Comparison of ENCODE assay signal across 9 cellular contexts in genomic region chrX:31266172-31267076, GRCh38.
DNase-seq lines count a peak whose midpoint lies in the region; ATAC-seq, FAIRE-seq and TF ChIP-seq lines count a peak whose summit lies in the region.
"Had no signal": no experiment of that assay in that cellular context is flagged by ENCODE, and none has a peak within 500 bp of the region (broad histone marks: within the 10 kb centered on the region; RNA-seq: fewer than 3 reads in every experiment).

No MANE protein-coding gene starts in this region.

- FAIRE-seq in kidney (lab: Jason Lieb, UNC): no peak

- peak; percentile 4 for DNase-seq in activated naive CD4-positive, alpha-beta T cell treated with anti-CD3 and anti-CD28 coated beads for 36 hours
- no peak for DNase-seq in activated naive CD4-positive, alpha-beta T cell (lab: John Stamatoyannopoulos, UW)
- DNase-seq in NCI-H510A (lab: John Stamatoyannopoulos, UW): peak; percentile 14
- peak; percentile 53 for DNase-seq in MCF 10A (ENCODE audit: unreplicated experiment)
- peak; percentile 82 for DNase-seq in kidney
- no peak for DNase-seq in DMS114 treated with DMSO at 0.1 percent for 48 hours (lab: John Stamatoyannopoulos, UW; ENCODE audit: unreplicated experiment)

- H3K9ac ChIP-seq in kidney (ENCODE audit: low read length in 2 of 2): peak overlapping the region in 1 of 2 donors; percentile 34

- H3K4me1 ChIP-seq in kidney (ENCODE audit: control insufficient read depth in 1 of 2, insufficient read depth in 1 of 2, low read depth in 1 of 2, low read length in 2 of 2): no peaks in the 10 kb centered on the region

- no peaks in the 10 kb centered on the region for H3K9me3 ChIP-seq in kidney (ENCODE audit: control insufficient read depth in 1 of 2, low read length in 2 of 2)

- H3K4me3 ChIP-seq in kidney (ENCODE audit: low read length in 2 of 2): peak overlapping the region; percentile 67 to 69

- CTCF ChIA-PET in activated naive CD4-positive, alpha-beta T cell treated with anti-CD3 and anti-CD28 coated beads for 36 hours (lab: Charles Lee): no interaction called here
- CTCF ChIA-PET in MCF 10A (lab: Yijun Ruan, JAX): interaction anchor here (1.3 to 1.9 kb wide), 3 partner anchors 37 to 227 kb away, joined by 4 to 5 read pairs (median 5); no protein-coding TSS in a partner anchor

- no peaks in the 10 kb centered on the region for H3K36me3 Mint-ChIP-seq in activated naive CD4-positive, alpha-beta T cell treated with anti-CD3 and anti-CD28 coated beads for 36 hours (ENCODE audit: low read depth)
- no peaks in the 10 kb centered on the region for H3K36me3 Mint-ChIP-seq in MCF 10A (ENCODE audit: insufficient read depth, unreplicated experiment)
- peaks cover 5% of the 10 kb centered on the region for H3K36me3 Mint-ChIP-seq in stimulated activated memory B cell treated with anti-CD40 and anti-IgM and Interleukin-4, amounts not matched to agents 10 μg/mL and 1 μg/mL and 100 μg/mL, for 72 hours

- BruUV-seq in MCF 10A (replicated peaks; lab: Mats Ljungman, UMichigan): no TSS peak

- no peaks in the 10 kb centered on the region for H3K9me3 Mint-ChIP-seq in activated naive CD4-positive, alpha-beta T cell treated with anti-CD3 and anti-CD28 coated beads for 36 hours
- H3K9me3 Mint-ChIP-seq in MCF 10A (ENCODE audit: unreplicated experiment): no peaks in the 10 kb centered on the region
- H3K9me3 Mint-ChIP-seq in stimulated activated memory B cell treated with anti-CD40 and anti-IgM and Interleukin-4, amounts not matched to agents 10 μg/mL and 1 μg/mL and 100 μg/mL, for 72 hours: no peaks in the 10 kb centered on the region

- peaks cover 6% of the 10 kb centered on the region for H3K4me1 Mint-ChIP-seq in activated naive CD4-positive, alpha-beta T cell treated with anti-CD3 and anti-CD28 coated beads for 36 hours (ENCODE audit: low read depth)
- H3K4me1 Mint-ChIP-seq in MCF 10A (ENCODE audit: insufficient read depth, unreplicated experiment): peaks cover 8% of the 10 kb centered on the region
- H3K4me1 Mint-ChIP-seq in stimulated activated memory B cell treated with anti-CD40 and anti-IgM and Interleukin-4, amounts not matched to agents 10 μg/mL and 1 μg/mL and 100 μg/mL, for 72 hours: peaks cover 6% of the 10 kb centered on the region

- no peak overlapping the region for H3K27ac Mint-ChIP-seq in activated naive CD4-positive, alpha-beta T cell treated with anti-CD3 and anti-CD28 coated beads for 36 hours
- H3K27ac Mint-ChIP-seq in MCF 10A (ENCODE audit: low read depth, unreplicated experiment): peak overlapping the region; percentile 87
- H3K27ac Mint-ChIP-seq in stimulated activated memory B cell treated with anti-CD40 and anti-IgM and Interleukin-4, amounts not matched to agents 10 μg/mL and 1 μg/mL and 100 μg/mL, for 72 hours: peak overlapping the region; percentile 82

- ATAC-seq in HG02588 (IDR thresholded peaks at IDR 0.05; ENCODE audit: unreplicated experiment): peak; percentile 97
- peak; percentile 91 for ATAC-seq in stimulated activated memory B cell treated with anti-CD40 and anti-IgM and Interleukin-4, amounts not matched to agents 10 μg/mL and 1 μg/mL and 100 μg/mL, for 72 hours
- ATAC-seq: HCT116 had no signal

- H3K27me3 Mint-ChIP-seq in activated naive CD4-positive, alpha-beta T cell treated with anti-CD3 and anti-CD28 coated beads for 36 hours (ENCODE audit: low read depth): peaks cover 16% of the 10 kb centered on the region
- peaks cover 44% of the 10 kb centered on the region for H3K27me3 Mint-ChIP-seq in MCF 10A (ENCODE audit: insufficient read depth, unreplicated experiment)
- H3K27me3 Mint-ChIP-seq in stimulated activated memory B cell treated with anti-CD40 and anti-IgM and Interleukin-4, amounts not matched to agents 10 μg/mL and 1 μg/mL and 100 μg/mL, for 72 hours: no peaks in the 10 kb centered on the region

- TF ChIP-seq CTCF in MCF 10A (IDR thresholded peaks at IDR 0.05; ENCODE audit: unreplicated experiment): no peak
- no peak for TF ChIP-seq CTCF in kidney (IDR thresholded peaks at IDR 0.05; ENCODE audit: borderline replicate concordance, extremely low read depth, insufficient read depth)

- peak overlapping the region; percentile 34 for H3K4me3 Mint-ChIP-seq in activated naive CD4-positive, alpha-beta T cell treated with anti-CD3 and anti-CD28 coated beads for 36 hours
- H3K4me3 Mint-ChIP-seq in MCF 10A (ENCODE audit: unreplicated experiment): peak overlapping the region; percentile 74
- H3K4me3 Mint-ChIP-seq in stimulated activated memory B cell treated with anti-CD40 and anti-IgM and Interleukin-4, amounts not matched to agents 10 μg/mL and 1 μg/mL and 100 μg/mL, for 72 hours: peak overlapping the region; percentile 80

- H3K36me3 ChIP-seq in kidney (ENCODE audit: control insufficient read depth in 1 of 2, insufficient read depth in 2 of 2, low read length in 2 of 2): no peaks in the 10 kb centered on the region

- POLR2A ChIA-PET in MCF 10A (lab: Yijun Ruan, JAX): interaction anchor here (1.0 to 3.4 kb wide), 9 partner anchors 23 to 377 kb away, joined by 3 to 38 read pairs (median 4); partner anchors contain the start of gene TAB3

- intact Hi-C loops in activated naive CD4-positive, alpha-beta T cell treated with anti-CD3 and anti-CD28 coated beads for 36 hours (cut with micrococcal nuclease): no loop called here
- intact Hi-C loops in MCF 10A (cut with micrococcal nuclease) (loop anchor here (5.0 kb wide), 1 partner anchor 341 kb away; no protein-coding TSS in a partner anchor), kidney (cut with DNase I) (no loop called here)

- no peak overlapping the region for H3K27ac ChIP-seq in kidney (ENCODE audit: low read depth in 2 of 2, low read length in 2 of 2)

Comparison
In these comparisons a context has a peak if more than half of its experiments do, and no peak if none do; other contexts are left out.
1. DNase-seq: peak in activated naive CD4-positive, alpha-beta T cell treated with anti-CD3 and anti-CD28 coated beads for 36 hours (single experiment), NCI-H510A (single experiment), MCF 10A (single experiment) and kidney (single experiment); none in activated naive CD4-positive, alpha-beta T cell (0 of 4) and DMS114 treated with DMSO at 0.1 percent for 48 hours (single experiment).
2. Peak in every context shown above with its lines, with median percentiles within 50 percentile points of each other: H3K4me3 Mint-ChIP-seq.